Comparison of ENCODE assay signal across 7 cellular contexts in the genomic region with DNA sequence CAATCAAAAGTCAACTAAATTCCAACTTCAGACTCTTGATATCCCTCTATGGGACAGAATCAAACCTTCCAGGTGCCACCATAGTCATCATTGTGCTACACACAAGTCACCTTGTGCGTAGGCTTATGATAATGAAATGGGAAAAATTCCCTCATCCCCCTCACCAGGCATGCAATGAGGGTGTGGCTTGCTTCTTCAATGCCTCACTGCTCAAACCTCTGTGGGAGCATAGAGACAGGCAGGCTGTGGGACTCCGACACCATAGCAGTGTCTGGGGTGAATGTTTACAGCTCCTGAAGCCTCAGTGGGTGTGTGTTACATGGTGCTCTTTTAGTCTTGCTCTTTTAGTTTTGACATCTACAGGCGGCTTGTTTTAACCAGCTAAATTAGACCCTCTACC.
"Had no signal": no experiment of that assay in that cellular context is flagged by ENCODE, and none has a peak within 500 bp of the region (broad histone marks: within the 10 kb centered on the region; RNA-seq: fewer than 3 reads in every experiment).

No MANE protein-coding gene starts in this region.

- H3K27ac ChIP-seq: GM23248 had no signal

- H2AFZ ChIP-seq: GM23248 had no signal

- H3K9ac ChIP-seq: GM23248 had no signal

- H3K4me3 ChIP-seq: GM23248 had no signal

- DNase-seq: GM23248, GOT3, H9, HCEC 1CT, IMR-90 had no signal

- FAIRE-seq: H54, HTR-8/SVneo had no signal
